In genomic region chr10:72435570-72435969, GRCh38 we compare ENCODE assay signal across 1 cellular context.
TF ChIP-seq lines count a peak whose summit lies in the region.

No MANE protein-coding gene starts in this region.

TF ChIP-seq in GM23338, 12 proteins besides CTCF, POLR2A, EP300 and RAD21 (continued from another document):
- no peak for TF ChIP-seq ZNF462 (CRISPR knock-in tag; IDR thresholded peaks at IDR 0.05)
- no peak for TF ChIP-seq STAT1 (IDR thresholded peaks at IDR 0.05; ENCODE audit: unreplicated experiment)
- TF ChIP-seq, protein P1, sequence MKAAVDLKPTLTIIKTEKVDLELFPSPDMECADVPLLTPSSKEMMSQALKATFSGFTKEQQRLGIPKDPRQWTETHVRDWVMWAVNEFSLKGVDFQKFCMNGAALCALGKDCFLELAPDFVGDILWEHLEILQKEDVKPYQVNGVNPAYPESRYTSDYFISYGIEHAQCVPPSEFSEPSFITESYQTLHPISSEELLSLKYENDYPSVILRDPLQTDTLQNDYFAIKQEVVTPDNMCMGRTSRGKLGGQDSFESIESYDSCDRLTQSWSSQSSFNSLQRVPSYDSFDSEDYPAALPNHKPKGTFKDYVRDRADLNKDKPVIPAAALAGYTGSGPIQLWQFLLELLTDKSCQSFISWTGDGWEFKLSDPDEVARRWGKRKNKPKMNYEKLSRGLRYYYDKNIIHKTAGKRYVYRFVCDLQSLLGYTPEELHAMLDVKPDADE (IDR thresholded peaks at IDR 0.05), result no peak
- TF ChIP-seq POLR2AphosphoS5 (IDR thresholded peaks at IDR 0.05; ENCODE audit: low read depth), result no peak
- TF ChIP-seq EZH2phosphoT487 (IDR thresholded peaks at IDR 0.05; ENCODE audit: unreplicated experiment), result no peak
- no peak for TF ChIP-seq EZH2 (IDR thresholded peaks at IDR 0.05; ENCODE audit: low read depth, unreplicated experiment)
